Comparison of ENCODE assay signal across 2 cellular contexts in the genomic region with DNA sequence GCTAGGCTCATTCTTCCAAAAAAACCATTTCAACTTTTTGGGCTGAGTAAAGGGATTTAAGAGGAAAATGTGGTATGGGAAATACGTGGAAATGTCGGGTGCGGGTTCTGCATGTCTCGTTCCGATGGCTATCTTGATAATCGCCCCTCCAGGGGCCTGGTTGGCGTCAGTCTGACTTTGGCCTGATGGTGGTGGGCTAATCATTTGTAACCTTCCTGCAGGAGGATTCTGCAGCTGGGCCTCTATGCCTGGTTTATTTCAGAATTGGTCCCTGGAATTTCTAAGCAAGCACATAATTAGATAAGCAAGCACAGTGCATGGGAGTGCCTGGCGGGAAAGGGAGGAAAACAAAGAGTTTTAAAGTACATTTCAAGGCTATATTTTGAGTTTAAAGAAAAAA.
TF ChIP-seq lines count a peak whose summit lies in the region.

No MANE protein-coding gene starts in this region.

TF ChIP-seq in GM23338, 12 proteins besides CTCF, POLR2A, EP300 and RAD21:
- TF ChIP-seq EZH2 (IDR thresholded peaks at IDR 0.05; ENCODE audit: low read depth, unreplicated experiment) (no peak), NANOG (IDR thresholded peaks at IDR 0.05; ENCODE audit: borderline replicate concordance) (no peak), JUNB (IDR thresholded peaks at IDR 0.05; ENCODE audit: unreplicated experiment) (no peak), ZNF331 (CRISPR knock-in tag; IDR thresholded peaks at IDR 0.05; ENCODE audit: low read depth) (no peak), ZNF462 (CRISPR knock-in tag; IDR thresholded peaks at IDR 0.05) (no peak), ETS1 (IDR thresholded peaks at IDR 0.05) (no peak), REST (IDR thresholded peaks at IDR 0.05; ENCODE audit: unreplicated experiment) (no peak), STAT1 (IDR thresholded peaks at IDR 0.05; ENCODE audit: unreplicated experiment) (no peak)

TF ChIP-seq in SK-N-SH treated with all-trans-retinoic acid at 6 μM for 48 hours, 23 proteins besides CTCF, POLR2A, EP300 and RAD21:
- TF ChIP-seq OSR1 (CRISPR knock-in tag; IDR thresholded peaks at IDR 0.05) (no peak), RARB (CRISPR knock-in tag; IDR thresholded peaks at IDR 0.05) (no peak), ZNF8 (CRISPR knock-in tag; IDR thresholded peaks at IDR 0.05) (peak; percentile 58), TSHZ2 (CRISPR knock-in tag; IDR thresholded peaks at IDR 0.05) (peak; percentile 97; the same call in 1 of the 2 replicates), TOX (CRISPR knock-in tag; IDR thresholded peaks at IDR 0.05; ENCODE audit: borderline replicate concordance) (no peak), TCF4 (CRISPR knock-in tag; IDR thresholded peaks at IDR 0.05; ENCODE audit: borderline replicate concordance) (peak; percentile 98), ZNF565 (CRISPR knock-in tag; conservative IDR thresholded peaks at IDR 0.05; ENCODE audit: low read depth) (0 out of 2 replicates have a peak, but pooled peaks have one; percentile 14), ESRRG (CRISPR knock-in tag; IDR thresholded peaks at IDR 0.05) (peak; percentile 56), BACH2 (CRISPR knock-in tag; IDR thresholded peaks at IDR 0.05; ENCODE audit: borderline replicate concordance) (no peak), ARNTL (CRISPR knock-in tag; IDR thresholded peaks at IDR 0.05; ENCODE audit: borderline replicate concordance, low read depth) (no peak), ZFP3 (CRISPR knock-in tag; IDR thresholded peaks at IDR 0.05) (peak; percentile 69), PATZ1 (CRISPR knock-in tag; IDR thresholded peaks at IDR 0.05; ENCODE audit: borderline replicate concordance) (peak; percentile 59), CSRNP3 (CRISPR knock-in tag; IDR thresholded peaks at IDR 0.05) (peak; percentile 80; the same call in 1 of the 2 replicates), ZFP30 (CRISPR knock-in tag; IDR thresholded peaks at IDR 0.05) (peak; percentile 64; the same call in 1 of the 2 replicates), SNAI2 (CRISPR knock-in tag; IDR thresholded peaks at IDR 0.05) (peak; percentile 96), CSDC2 (CRISPR knock-in tag; IDR thresholded peaks at IDR 0.05) (0 out of 2 replicates have a peak, but pooled peaks have one; percentile 24), ZNF70 (CRISPR knock-in tag; IDR thresholded peaks at IDR 0.05) (0 out of 2 replicates have a peak, but pooled peaks have one; percentile 19), ZC3H10 (CRISPR knock-in tag; IDR thresholded peaks at IDR 0.05) (no peak), GLIS3 (CRISPR knock-in tag; IDR thresholded peaks at IDR 0.05) (peak; percentile 76; the same call in 1 of the 2 replicates), PPARA (CRISPR knock-in tag; IDR thresholded peaks at IDR 0.05; ENCODE audit: borderline replicate concordance) (no peak), POU6F1 (CRISPR knock-in tag; IDR thresholded peaks at IDR 0.05; ENCODE audit: borderline replicate concordance, low read depth) (no peak), ISL1 (CRISPR knock-in tag; IDR thresholded peaks at IDR 0.05) (peak; percentile 84)
- TF ChIP-seq, protein P1, sequence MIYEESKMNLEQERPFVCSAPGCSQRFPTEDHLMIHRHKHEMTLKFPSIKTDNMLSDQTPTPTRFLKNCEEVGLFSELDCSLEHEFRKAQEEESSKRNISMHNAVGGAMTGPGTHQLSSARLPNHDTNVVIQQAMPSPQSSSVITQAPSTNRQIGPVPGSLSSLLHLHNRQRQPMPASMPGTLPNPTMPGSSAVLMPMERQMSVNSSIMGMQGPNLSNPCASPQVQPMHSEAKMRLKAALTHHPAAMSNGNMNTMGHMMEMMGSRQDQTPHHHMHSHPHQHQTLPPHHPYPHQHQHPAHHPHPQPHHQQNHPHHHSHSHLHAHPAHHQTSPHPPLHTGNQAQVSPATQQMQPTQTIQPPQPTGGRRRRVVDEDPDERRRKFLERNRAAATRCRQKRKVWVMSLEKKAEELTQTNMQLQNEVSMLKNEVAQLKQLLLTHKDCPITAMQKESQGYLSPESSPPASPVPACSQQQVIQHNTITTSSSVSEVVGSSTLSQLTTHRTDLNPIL (CRISPR knock-in tag; IDR thresholded peaks at IDR 0.05; ENCODE audit: low read depth): peak; percentile 59; the same call in 1 of the 2 replicates
